ENCODE assay signal across 13 cellular contexts in genomic region chr7:7272294-7272693, GRCh38.
"Had no signal": no experiment of that assay in that cellular context is flagged by ENCODE, and none has a peak within 500 bp of the region (broad histone marks: within the 10 kb centered on the region; RNA-seq: fewer than 3 reads in every experiment).

No MANE protein-coding gene starts in this region.

- H3K36me3 ChIP-seq: heart left ventricle, left lung, sigmoid colon, thoracic aorta had no signal

- H3K9me3 ChIP-seq: heart left ventricle, left lung, sigmoid colon, thoracic aorta had no signal

- H3K27ac ChIP-seq: heart left ventricle, left lung, sigmoid colon, thoracic aorta had no signal

- H3K4me3 ChIP-seq: heart left ventricle, left lung, sigmoid colon, thoracic aorta had no signal

- ATAC-seq: heart left ventricle; left lung; stimulated activated naive CD8-positive, alpha-beta T cell treated with anti-CD3 and anti-CD28 coated beads, Interleukin-15, Interleukin-2, amounts not matched to agents 100 U/mL and 50 U/mL, for 24 hours had no signal

- H3K27me3 ChIP-seq: heart left ventricle, left lung, sigmoid colon had no signal

- DNase-seq: activated B cell treated with CpG ODN at 0.5 μM for 24 hours; activated CD4-positive, alpha-beta T cell treated with anti-CD3 and anti-CD28 coated beads, Interleukin-2, amount 10 ng/mL, durations not matched to agents 24 days and 14 days; activated naive CD4-positive, alpha-beta T cell treated with anti-CD3 and anti-CD28 coated beads for 36 hours; central memory CD4-positive, alpha-beta T cell; cortex of kidney; heart left ventricle; islet precursor cell; left lung; occipital lobe; sigmoid colon; stimulated activated CD4-positive, alpha-beta T cell treated with anti-CD3 and anti-CD28 coated beads, Interleukin-12 subunit alpha, Interleukin-12 subunit beta, amount 100 ng/mL, for 4 hours; stimulated activated naive CD8-positive, alpha-beta T cell treated with anti-CD3 and anti-CD28 coated beads, Interleukin-15, Interleukin-2, amounts not matched to agents 100 U/mL and 50 U/mL, for 24 hours had no signal

- H3K4me1 ChIP-seq: heart left ventricle, left lung, sigmoid colon had no signal
